ENCODE assay signal across 21 cellular contexts in the genomic region with DNA sequence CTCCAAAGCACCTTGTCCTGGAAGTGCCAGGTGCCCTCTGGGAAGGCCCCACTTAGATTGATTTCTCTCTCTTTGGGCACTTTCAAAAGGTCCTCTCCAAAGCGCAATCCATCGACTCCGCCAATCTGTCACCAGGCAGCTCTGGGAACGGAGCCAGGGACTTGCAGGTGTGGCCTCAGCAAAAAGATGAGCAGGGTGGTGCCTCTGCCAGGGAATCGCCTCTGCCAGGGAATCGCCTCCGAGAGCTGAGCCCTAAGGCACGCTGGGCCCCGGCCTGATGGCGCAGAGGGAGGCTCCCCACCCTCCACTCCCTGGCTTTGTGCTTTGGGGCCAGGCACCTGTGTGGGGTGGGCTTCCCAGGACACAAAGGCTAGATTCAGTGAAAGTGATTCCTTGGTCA.
DNase-seq lines count a peak whose midpoint lies in the region; TF ChIP-seq lines count a peak whose summit lies in the region.
"Had no signal": no experiment of that assay in that cellular context is flagged by ENCODE, and none has a peak within 500 bp of the region (broad histone marks: within the 10 kb centered on the region; RNA-seq: fewer than 3 reads in every experiment).

No MANE protein-coding gene starts in this region.

- TF ChIP-seq CTCF in BE2C (IDR thresholded peaks at IDR 0.05; ENCODE audit: low read depth, low read length): no peak
- no peak for TF ChIP-seq CTCF in thyroid gland (IDR thresholded peaks at IDR 0.05)

- H3K27me3 ChIP-seq in BE2C (no peaks in the 10 kb centered on the region), thyroid gland (no peaks in the 10 kb centered on the region)
- H3K27me3 ChIP-seq: BLaER1 treated with 17β-estradiol and CSF1 and Interleukin-3, amounts not matched to agents 10 nM and 100 nM; gastrocnemius medialis; vagina had no signal

- TF ChIP-seq POLR2A in thyroid gland (IDR thresholded peaks at IDR 0.05): no peak

- H3K36me3 ChIP-seq in BE2C (no peaks in the 10 kb centered on the region), thyroid gland (no peaks in the 10 kb centered on the region)
- H3K36me3 ChIP-seq: BLaER1 treated with 17β-estradiol and CSF1 and Interleukin-3, amounts not matched to agents 10 nM and 100 nM; esophagus squamous epithelium; gastrocnemius medialis; HAP-1; vagina had no signal

- no peak overlapping the region for H3K27ac ChIP-seq in thyroid gland
- H3K27ac ChIP-seq: BLaER1 treated with 17β-estradiol and CSF1 and Interleukin-3, amounts not matched to agents 10 nM and 100 nM; esophagus squamous epithelium; gastrocnemius medialis; vagina had no signal

- H3K4me1 ChIP-seq in BE2C: no peaks in the 10 kb centered on the region
- no peaks in the 10 kb centered on the region for H3K4me1 ChIP-seq in thyroid gland
- H3K4me1 ChIP-seq: esophagus squamous epithelium, gastrocnemius medialis, HAP-1, vagina had no signal

- intact Hi-C loops in thyroid gland (cut with DNase I): no loop called here

- DNase-seq in COR-L47 (lab: John Stamatoyannopoulos, UW) (peak; percentile 77), NCI-H1092 treated with DMSO at 0.1 percent for 48 hours (lab: John Stamatoyannopoulos, UW) (peak; percentile 70), NCI-H345 treated with DMSO at 0.1 percent for 48 hours (lab: John Stamatoyannopoulos, UW; ENCODE audit: unreplicated experiment) (peak; percentile 89), SHP77 treated with DMSO at 0.1 percent for 48 hours (lab: John Stamatoyannopoulos, UW) (peak; percentile 70), MV-4-11 (lab: John Stamatoyannopoulos, UW) (no peak), germinal center (ENCODE audit: low spot score) (no peak), BE2C (no peak), thyroid gland (no peak)
- DNase-seq: activated CD8-positive, alpha-beta T cell treated with anti-CD3 and anti-CD28 coated beads for 36 hours; activated gamma-delta T cell treated with Interleukin-2 at 50 U/mL for 16 hours; activated T-cell treated with anti-CD3 and anti-CD28 coated beads for 4 hours; cortex of kidney; endodermal cell; esophagus squamous epithelium; gastrocnemius medialis; GDM1; small intestine; T-helper 9 cell had no signal

- WGBS in thyroid gland, 2 donors: 69 to 76% methylated on average over 5 to 10 of the region's 10 CpGs

- H3K9me3 ChIP-seq in BE2C: no peaks in the 10 kb centered on the region; the same call in 1 of the 2 replicates
- no peaks in the 10 kb centered on the region for H3K9me3 ChIP-seq in thyroid gland
- H3K9me3 ChIP-seq: BLaER1 treated with 17β-estradiol and CSF1 and Interleukin-3, amounts not matched to agents 10 nM and 100 nM; esophagus squamous epithelium; gastrocnemius medialis; HAP-1; vagina had no signal

- no peak overlapping the region for H3K4me3 ChIP-seq in BE2C (ENCODE audit: low read depth, low read length)
- H3K4me3 ChIP-seq in thyroid gland (replicated peaks in 1 of 3): no peak overlapping the region
- H3K4me3 ChIP-seq: BLaER1 treated with 17β-estradiol and CSF1 and Interleukin-3, amounts not matched to agents 10 nM and 100 nM; esophagus squamous epithelium; gastrocnemius medialis; HAP-1; vagina had no signal

Comparison
In these comparisons a context has a peak if more than half of its experiments do, and no peak if none do; other contexts are left out.
1. DNase-seq: peak in COR-L47 (single experiment), NCI-H1092 treated with DMSO at 0.1 percent for 48 hours (single experiment), NCI-H345 treated with DMSO at 0.1 percent for 48 hours (single experiment) and SHP77 treated with DMSO at 0.1 percent for 48 hours (single experiment); none in MV-4-11 (single experiment), germinal center (single experiment), BE2C (single experiment) and thyroid gland (0 of 2).